ENCODE assay signal across 27 cellular contexts in genomic region chr2:133526468-133526769, GRCh38. TPM values are rescaled to one million over a fixed set of nuclear protein-coding genes. Genes with fewer than 3 reads are reported as not detected.
"Had no signal": no experiment of that assay in that cellular context is flagged by ENCODE, and none has a peak within 500 bp of the region (broad histone marks: within the 10 kb centered on the region; RNA-seq: fewer than 3 reads in every experiment).

No MANE protein-coding gene starts in this region.

- H3K27ac Mint-ChIP-seq: activated naive CD4-positive, alpha-beta T cell treated with anti-CD3 and anti-CD28 coated beads for 36 hours; activated naive CD8-positive, alpha-beta T cell treated with anti-CD3 and anti-CD28 coated beads for 36 hours; endodermal cell; naive thymus-derived CD8-positive, alpha-beta T cell; stimulated activated naive B cell treated with anti-CD40 and anti-IgM and Interleukin-4, amounts not matched to agents 10 μg/mL and 1 μg/mL and 100 μg/mL, for 72 hours; T-helper 2 cell treated with Interferon-gamma antibody and Interleukin-4, amounts not matched to agents 5 μg/mL and 100 μg/mL, for 36 hours had no signal

- H3K36me3 ChIP-seq: gastroesophageal sphincter, pancreas, prostate gland, right atrium auricular region, stomach, tibial nerve had no signal

- DNase-seq: activated CD4-positive, alpha-beta T cell treated with anti-CD3 and anti-CD28 coated beads for 4 hours; activated CD4-positive, alpha-beta T cell treated with anti-CD3 and anti-CD28 coated beads, Interleukin-2, amount 50 U/mL, for 4 hours; activated CD8-positive, alpha-beta memory T cell treated with anti-CD3 and anti-CD28 coated beads for 24 hours; activated effector memory CD4-positive, alpha-beta T cell treated with anti-CD3 and anti-CD28 coated beads, Interleukin-2, amount 50 U/mL, for 16 hours; activated naive CD4-positive, alpha-beta T cell treated with anti-CD3 and anti-CD28 coated beads for 36 hours; activated naive CD8-positive, alpha-beta T cell treated with anti-CD3 and anti-CD28 coated beads for 36 hours; amniotic stem cell; caudate nucleus; endodermal cell; head of caudate nucleus; kidney; left colon; midbrain; naive thymus-derived CD8-positive, alpha-beta T cell; nucleus accumbens; pancreas; stimulated activated CD4-positive, alpha-beta T cell treated with anti-CD3 and anti-CD28 coated beads, Interleukin-15, amount 100 ng/mL, for 24 hours; stimulated activated CD4-positive, alpha-beta T cell treated with anti-CD3 and anti-CD28 coated beads, Interleukin-2, amount 100 ng/mL, for 24 hours; stimulated activated naive B cell treated with anti-CD40 and anti-IgM and Interleukin-4, amounts not matched to agents 10 μg/mL and 1 μg/mL and 100 μg/mL, for 72 hours; stomach; T-helper 1 cell had no signal

- H3K27me3 ChIP-seq: gastroesophageal sphincter, pancreas, right atrium auricular region, stomach, tibial nerve had no signal

- H3K27ac ChIP-seq: gastroesophageal sphincter, pancreas, prostate gland, right atrium auricular region, stomach, tibial nerve had no signal

- H3K4me3 ChIP-seq: gastroesophageal sphincter, pancreas, prostate gland, right atrium auricular region, stomach, tibial nerve had no signal

- H3K9me3 ChIP-seq: gastroesophageal sphincter, pancreas, prostate gland, right atrium auricular region, stomach, tibial nerve had no signal

- H3K4me3 Mint-ChIP-seq: activated naive CD4-positive, alpha-beta T cell treated with anti-CD3 and anti-CD28 coated beads for 36 hours; activated naive CD8-positive, alpha-beta T cell treated with anti-CD3 and anti-CD28 coated beads for 36 hours; endodermal cell; naive thymus-derived CD8-positive, alpha-beta T cell; neural crest cell; stimulated activated naive B cell treated with anti-CD40 and anti-IgM and Interleukin-4, amounts not matched to agents 10 μg/mL and 1 μg/mL and 100 μg/mL, for 72 hours; T-helper 2 cell treated with Interferon-gamma antibody and Interleukin-4, amounts not matched to agents 5 μg/mL and 100 μg/mL, for 36 hours had no signal

- H3K4me1 ChIP-seq: gastroesophageal sphincter, pancreas, prostate gland, right atrium auricular region, stomach, tibial nerve had no signal

- H3K36me3 Mint-ChIP-seq: activated naive CD8-positive, alpha-beta T cell treated with anti-CD3 and anti-CD28 coated beads for 36 hours; naive thymus-derived CD8-positive, alpha-beta T cell; stimulated activated naive B cell treated with anti-CD40 and anti-IgM and Interleukin-4, amounts not matched to agents 10 μg/mL and 1 μg/mL and 100 μg/mL, for 72 hours had no signal

- H3K9me3 Mint-ChIP-seq: endodermal cell; neural crest cell; T-helper 2 cell treated with Interferon-gamma antibody and Interleukin-4, amounts not matched to agents 5 μg/mL and 100 μg/mL, for 36 hours had no signal

- H3K4me1 Mint-ChIP-seq: activated naive CD8-positive, alpha-beta T cell treated with anti-CD3 and anti-CD28 coated beads for 36 hours; endodermal cell; naive thymus-derived CD8-positive, alpha-beta T cell; stimulated activated naive B cell treated with anti-CD40 and anti-IgM and Interleukin-4, amounts not matched to agents 10 μg/mL and 1 μg/mL and 100 μg/mL, for 72 hours had no signal

RNA-seq across cellular contexts. Expression of gene NCKAP5, which starts 41.8 kb away (rescaled TPM):
- total RNA-seq: activated naive CD4-positive, alpha-beta T cell treated with anti-CD3 and anti-CD28 coated beads for 36 hours; activated naive CD8-positive, alpha-beta T cell treated with anti-CD3 and anti-CD28 coated beads for 36 hours; naive thymus-derived CD8-positive, alpha-beta T cell had no signal
- polyA plus RNA-seq: naive thymus-derived CD8-positive, alpha-beta T cell had no signal
